Comparison of ENCODE assay signal across 1 cellular context in the genomic region with DNA sequence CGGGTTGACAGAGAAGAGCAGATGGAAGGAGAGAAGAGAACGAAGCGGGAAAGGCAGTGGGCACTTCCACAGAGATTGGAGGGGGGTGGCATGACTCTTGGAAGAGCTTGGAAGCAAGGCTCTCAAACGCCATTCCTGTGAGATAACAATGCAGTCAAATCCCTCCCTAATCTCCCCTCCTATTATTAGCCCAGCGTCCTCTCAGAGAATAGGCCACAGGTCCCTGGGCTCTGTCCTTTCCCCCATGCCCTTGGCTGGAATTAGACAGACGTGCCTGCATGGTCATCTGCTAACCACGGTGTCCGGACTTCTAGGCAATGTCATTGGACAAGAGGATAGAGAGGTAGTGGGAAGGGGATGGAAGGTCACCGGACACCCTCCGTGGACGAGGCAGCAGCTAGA.
TF ChIP-seq lines count a peak whose summit lies in the region.

No MANE protein-coding gene starts in this region.

TF ChIP-seq in HEK293T, 16 proteins besides CTCF, POLR2A, EP300 and RAD21:
- TF ChIP-seq LEF1 (IDR thresholded peaks at IDR 0.05; ENCODE audit: borderline replicate concordance) (no peak), CTBP1 (IDR thresholded peaks at IDR 0.05; ENCODE audit: borderline replicate concordance) (no peak), L3MBTL2 (conservative IDR thresholded peaks at IDR 0.05) (no peak), ZNF384 (IDR thresholded peaks at IDR 0.05) (no peak), SP1 (IDR thresholded peaks at IDR 0.05) (no peak), FOXA1 (IDR thresholded peaks at IDR 0.05) (no peak)
